In genomic region chrX:101658661-101659477, GRCh38 we compare ENCODE assay signal across 8 cellular contexts. TPM values are rescaled to one million over a fixed set of nuclear protein-coding genes. Genes with fewer than 3 reads are reported as not detected.
DNase-seq lines count a peak whose midpoint lies in the region; ATAC-seq, FAIRE-seq and TF ChIP-seq lines count a peak whose summit lies in the region.

No MANE protein-coding gene starts in this region.

- peak overlapping the region; percentile 17 for H3K4me3 ChIP-seq in mucosa of descending colon

- no peaks in the 10 kb centered on the region for H3K9me3 Mint-ChIP-seq in activated CD8-positive, alpha-beta memory T cell treated with anti-CD3 and anti-CD28 coated beads, Interleukin-2, amount 10 ng/mL, durations not matched to agents 7 days and 5 days (ENCODE audit: low read depth)
- no peaks in the 10 kb centered on the region for H3K9me3 Mint-ChIP-seq in endothelial cell (ENCODE audit: unreplicated experiment)

- no peak overlapping the region for H3K27ac Mint-ChIP-seq in activated CD8-positive, alpha-beta memory T cell treated with anti-CD3 and anti-CD28 coated beads, Interleukin-2, amount 10 ng/mL, durations not matched to agents 7 days and 5 days
- H3K27ac Mint-ChIP-seq in endothelial cell (ENCODE audit: unreplicated experiment): peak overlapping the region; percentile 5

- DNase-seq in DMS79 treated with DMSO at 0.1 percent for 48 hours (lab: John Stamatoyannopoulos, UW) (peak; percentile 21), NCI-H2227 (lab: John Stamatoyannopoulos, UW; ENCODE audit: unreplicated experiment) (peak; percentile 86), endothelial cell (ENCODE audit: low spot score) (peak; percentile 51), mucosa of descending colon (peak; percentile 79 to 82 (median 81)), RCC 7860 (ENCODE audit: low spot score) (no peak)
- DNase-seq in activated CD8-positive, alpha-beta memory T cell treated with anti-CD3 and anti-CD28 coated beads, Interleukin-2, amount 10 ng/mL, durations not matched to agents 7 days and 5 days: peak; percentile 71
- DNase-seq in stimulated activated CD8-positive, alpha-beta memory T cell treated with anti-CD3 and anti-CD28 coated beads, Interleukin-2, amount 100 ng/mL, for 48 hours (ENCODE audit: low read depth in 2 of 2): peak; percentile 40 to 55

- H3K4me1 ChIP-seq in mucosa of descending colon (ENCODE audit: low read depth): no peaks in the 10 kb centered on the region

- no peak for TF ChIP-seq CTCF in endothelial cell (IDR thresholded peaks at IDR 0.05; ENCODE audit: unreplicated experiment)
- TF ChIP-seq CTCF in mucosa of descending colon (IDR thresholded peaks at IDR 0.05): no peak

- intact Hi-C loops in mucosa of descending colon (cut with DNase I, micrococcal nuclease): no loop called here

- H3K27me3 Mint-ChIP-seq in activated CD8-positive, alpha-beta memory T cell treated with anti-CD3 and anti-CD28 coated beads, Interleukin-2, amount 10 ng/mL, durations not matched to agents 7 days and 5 days: peaks cover 14% of the 10 kb centered on the region
- no peaks in the 10 kb centered on the region for H3K27me3 Mint-ChIP-seq in endothelial cell (ENCODE audit: unreplicated experiment)

- CTCF ChIA-PET in activated CD8-positive, alpha-beta memory T cell treated with anti-CD3 and anti-CD28 coated beads, Interleukin-2, amount 10 ng/mL, durations not matched to agents 7 days and 5 days (lab: Charles Lee): no interaction called here

- H3K4me3 Mint-ChIP-seq in activated CD8-positive, alpha-beta memory T cell treated with anti-CD3 and anti-CD28 coated beads, Interleukin-2, amount 10 ng/mL, durations not matched to agents 7 days and 5 days: peak overlapping the region; percentile 71
- H3K4me3 Mint-ChIP-seq in endothelial cell (ENCODE audit: unreplicated experiment): peak overlapping the region; percentile 93

- H3K36me3 Mint-ChIP-seq in activated CD8-positive, alpha-beta memory T cell treated with anti-CD3 and anti-CD28 coated beads, Interleukin-2, amount 10 ng/mL, durations not matched to agents 7 days and 5 days: no peaks in the 10 kb centered on the region
- peaks cover 5% of the 10 kb centered on the region for H3K36me3 Mint-ChIP-seq in endothelial cell (ENCODE audit: low read depth, unreplicated experiment)

- FAIRE-seq in RCC 7860 (lab: Jason Lieb, UNC): no peak

- peaks cover 8% of the 10 kb centered on the region for H3K4me1 Mint-ChIP-seq in activated CD8-positive, alpha-beta memory T cell treated with anti-CD3 and anti-CD28 coated beads, Interleukin-2, amount 10 ng/mL, durations not matched to agents 7 days and 5 days
- H3K4me1 Mint-ChIP-seq in endothelial cell (ENCODE audit: unreplicated experiment): peaks cover 12% of the 10 kb centered on the region

- peak; percentile 56 for ATAC-seq in HG02571 (IDR thresholded peaks at IDR 0.05; ENCODE audit: unreplicated experiment)
- ATAC-seq in activated CD8-positive, alpha-beta memory T cell treated with anti-CD3 and anti-CD28 coated beads, Interleukin-2, amount 10 ng/mL, durations not matched to agents 7 days and 5 days: peak; percentile 84
- ATAC-seq in mucosa of descending colon: peak; percentile 89

- H3K9me3 ChIP-seq in mucosa of descending colon: no peaks in the 10 kb centered on the region

- H3K36me3 ChIP-seq in mucosa of descending colon (ENCODE audit: low read depth): no peaks in the 10 kb centered on the region

RNA-seq across cellular contexts. Expression of gene ARMCX2, which starts 0.8 kb away (rescaled TPM):
- total RNA-seq in activated CD8-positive, alpha-beta memory T cell treated with anti-CD3 and anti-CD28 coated beads, Interleukin-2, amount 10 ng/mL, durations not matched to agents 7 days and 5 days: 1 to 10 TPM; 2.8 to 6.4 TPM
- total RNA-seq in endothelial cell (ENCODE audit: unreplicated experiment) (147 TPM), mucosa of descending colon (10 to 100 TPM in 1 of 3 donors, 1 to 10 TPM in 2; 4.4 to 35.2 (median 8.3) TPM)

RNA-seq across cellular contexts. Expression of gene ARMCX3, which starts 35.9 kb away (rescaled TPM):
- 10 to 100 TPM; 22.7 to 25.7 TPM for total RNA-seq in activated CD8-positive, alpha-beta memory T cell treated with anti-CD3 and anti-CD28 coated beads, Interleukin-2, amount 10 ng/mL, durations not matched to agents 7 days and 5 days
- total RNA-seq in endothelial cell (ENCODE audit: unreplicated experiment) (102 TPM), mucosa of descending colon (10 to 100 TPM; 21.5 to 53.2 (median 28.9) TPM)

RNA-seq across cellular contexts. Expression of gene ARMCX6, which starts 41.1 kb away (rescaled TPM):
- total RNA-seq in activated CD8-positive, alpha-beta memory T cell treated with anti-CD3 and anti-CD28 coated beads, Interleukin-2, amount 10 ng/mL, durations not matched to agents 7 days and 5 days: 10 to 100 TPM; 32.9 to 43.0 TPM
- total RNA-seq in endothelial cell (ENCODE audit: unreplicated experiment) (123 TPM), mucosa of descending colon (10 to 100 TPM; 16.2 to 23.2 (median 16.8) TPM)
